14 cellular contexts compared by ENCODE assay signal in genomic region chr3:189142527-189142926, GRCh38. TPM values are rescaled to one million over a fixed set of nuclear protein-coding genes. Genes with fewer than 3 reads are reported as not detected.
DNase-seq lines count a peak whose midpoint lies in the region; ATAC-seq and TF ChIP-seq lines count a peak whose summit lies in the region.
"Had no signal": no experiment of that assay in that cellular context is flagged by ENCODE, and none has a peak within 500 bp of the region (broad histone marks: within the 10 kb centered on the region; RNA-seq: fewer than 3 reads in every experiment).

No MANE protein-coding gene starts in this region.

- TF ChIP-seq POLR2A in esophagus squamous epithelium (IDR thresholded peaks at IDR 0.05), result no peak

- H3K27ac ChIP-seq in epithelial cell of prostate (no peak overlapping the region), ascending aorta (no peak overlapping the region), esophagus squamous epithelium (peak overlapping the region in 1 of 4 donors; percentile 45)

- H3K36me3 ChIP-seq in ascending aorta, result no peaks in the 10 kb centered on the region
- no peaks in the 10 kb centered on the region for H3K36me3 ChIP-seq in esophagus squamous epithelium
- H3K36me3 ChIP-seq: BE2C had no signal

- WGBS in esophagus squamous epithelium, 2 donors, result 38 to 50% methylated on average over 1 of the region's 1 CpG

- peak; percentile 15 for DNase-seq in stimulated activated naive CD4-positive, alpha-beta T cell treated with Interleukin-2 at 50 U/mL for 16 hours (lab: John Stamatoyannopoulos, UW)
- no peak for DNase-seq in stimulated activated naive CD4-positive, alpha-beta T cell (lab: John Stamatoyannopoulos, UW)
- DNase-seq in activated CD8-positive, alpha-beta memory T cell treated with anti-CD3 and anti-CD28 coated beads, Interleukin-2, amount 50 U/mL, for 4 hours, result peak; percentile 22
- DNase-seq in epithelial cell of prostate (ENCODE audit: low read depth, low spot score) (peak; percentile 18), ascending aorta (ENCODE audit: low spot score in 2 of 2) (no peak), esophagus squamous epithelium (lab: John Stamatoyannopoulos, UW) (no peak)
- DNase-seq: BE2C, endodermal cell, GOT3, NCI-H187, NCI-H510A, right cardiac atrium had no signal

- H3K9me3 ChIP-seq in ascending aorta, result no peaks in the 10 kb centered on the region
- no peaks in the 10 kb centered on the region for H3K9me3 ChIP-seq in esophagus squamous epithelium
- H3K9me3 ChIP-seq: BE2C had no signal

- TF ChIP-seq CTCF in ascending aorta (IDR thresholded peaks at IDR 0.05) (no peak), esophagus squamous epithelium (IDR thresholded peaks at IDR 0.05) (no peak)

- ATAC-seq in GM21526 (IDR thresholded peaks at IDR 0.05; ENCODE audit: low FRiP score, unreplicated experiment) (no peak), GM18502 (IDR thresholded peaks at IDR 0.05; ENCODE audit: poor library complexity, unreplicated experiment) (no peak)
- ATAC-seq: right cardiac atrium had no signal

- H3K4me3 ChIP-seq in ascending aorta, result no peak overlapping the region
- no peak overlapping the region for H3K4me3 ChIP-seq in esophagus squamous epithelium

- H3K27me3 ChIP-seq in ascending aorta (no peaks in the 10 kb centered on the region), esophagus squamous epithelium (no peaks in the 10 kb centered on the region)
- H3K27me3 ChIP-seq: BE2C had no signal

- intact Hi-C loops in ascending aorta (cut with DNase I), result no loop called here
- intact Hi-C loops in esophagus squamous epithelium (cut with DNase I), result loop anchor here (10.0 kb wide), 1 partner anchor 1408 kb away; no protein-coding TSS in a partner anchor

- H3K4me1 ChIP-seq in ascending aorta (no peaks in the 10 kb centered on the region), esophagus squamous epithelium (peaks cover 0 to 18% (median 3%) of the 10 kb centered on the region in 3 donors)

RNA-seq across cellular contexts. Expression of gene TPRG1, which starts 29.2 kb away (rescaled TPM):
- total RNA-seq in ascending aorta (6.4 TPM), esophagus squamous epithelium (10 to 100 TPM; 15.1 to 23.3 (median 22.1) TPM)

Comparison
In these comparisons a context has a peak if more than half of its experiments do, and no peak if none do; other contexts are left out.
1. DNase-seq: peak in stimulated activated naive CD4-positive, alpha-beta T cell treated with Interleukin-2 at 50 U/mL for 16 hours (single experiment), activated CD8-positive, alpha-beta memory T cell treated with anti-CD3 and anti-CD28 coated beads, Interleukin-2, amount 50 U/mL, for 4 hours (single experiment) and epithelial cell of prostate (single experiment); none in stimulated activated naive CD4-positive, alpha-beta T cell (0 of 6), ascending aorta (0 of 2) and esophagus squamous epithelium (single experiment).